Comparison of ENCODE assay signal across 18 cellular contexts in genomic region chr19:50312967-50313811, GRCh38. TPM values are rescaled to one million over a fixed set of nuclear protein-coding genes. Genes with fewer than 3 reads are reported as not detected.
DNase-seq lines count a peak whose midpoint lies in the region; ATAC-seq and TF ChIP-seq lines count a peak whose summit lies in the region.
"Had no signal": no experiment of that assay in that cellular context is flagged by ENCODE, and none has a peak within 500 bp of the region (broad histone marks: within the 10 kb centered on the region; RNA-seq: fewer than 3 reads in every experiment).

No MANE protein-coding gene starts in this region.

- H3K9me2 ChIP-seq in PC-3 (replicated peaks; ENCODE audit: low read length) = no peaks in the 10 kb centered on the region

- H3F3A ChIP-seq in PC-3 (ENCODE audit: low read length, unreplicated experiment) = no peaks in the 10 kb centered on the region

- no peak for ATAC-seq in heart right ventricle
- no peak for ATAC-seq in PC-3
- no peak for ATAC-seq in stimulated activated naive B cell treated with anti-CD40 and anti-IgM and Interleukin-4, amounts not matched to agents 10 μg/mL and 1 μg/mL and 100 μg/mL, for 72 hours (replicated peaks)
- ATAC-seq in foreskin keratinocyte = no peak

- WGBS in heart right ventricle, 2 donors = 7 to 10% methylated on average over 27 of the region's 27 CpGs

- peaks cover 9% of the 10 kb centered on the region for H3K4me1 ChIP-seq in left ventricle myocardium inferior
- H3K4me1 ChIP-seq in heart right ventricle = peaks cover 0 to 8% (median 0%) of the 10 kb centered on the region in 9 donors
- H3K4me1 ChIP-seq in PC-3 (ENCODE audit: insufficient read depth, low read length) = peaks cover 4% of the 10 kb centered on the region
- H3K4me1 ChIP-seq in iPS-18a (ENCODE audit: control insufficient read depth, low read depth, low read length) = peaks cover 9% of the 10 kb centered on the region
- H3K4me1 ChIP-seq in foreskin keratinocyte = no peaks in the 10 kb centered on the region
- H3K4me1 ChIP-seq in CD8-positive, alpha-beta memory T cell (ENCODE audit: insufficient read depth, low read length) = peaks cover 4% of the 10 kb centered on the region

- CTCF ChIA-PET in PC-3 (lab: Charles Lee) = interaction anchor here (0.6 to 0.8 kb wide), 3 partner anchors 16 to 148 kb away, joined by 3 to 7 read pairs (median 3); partner anchors contain the start of gene KCNC3
- CTCF ChIA-PET in CD8-positive, alpha-beta memory T cell (lab: Charles Lee) = no interaction called here

- H3K36me3 ChIP-seq in left ventricle myocardium inferior (no peaks in the 10 kb centered on the region), heart right ventricle (peaks cover 0 to 3% (median 0%) of the 10 kb centered on the region in 9 donors), PC-3 (ENCODE audit: low read depth, low read length) (peaks cover under 1% of the 10 kb centered on the region; the same call in 1 of the 2 replicates), iPS-18a (ENCODE audit: control insufficient read depth, low read depth, low read length) (no peaks in the 10 kb centered on the region)
- H3K36me3 ChIP-seq in CD8-positive, alpha-beta memory T cell (ENCODE audit: insufficient read depth, low read length) = no peaks in the 10 kb centered on the region

- no peak for DNase-seq in left ventricle myocardium inferior
- DNase-seq in heart right ventricle = no peak
- no peak for DNase-seq in PC-3
- DNase-seq in stimulated activated naive B cell treated with anti-CD40 and anti-IgM and Interleukin-4, amounts not matched to agents 10 μg/mL and 1 μg/mL and 100 μg/mL, for 72 hours = no peak
- DNase-seq in foreskin keratinocyte = no peak
- DNase-seq in CD8-positive, alpha-beta memory T cell = no peak
- DNase-seq in NCI-H69 (lab: John Stamatoyannopoulos, UW) = no peak
- DNase-seq: activated CD4-positive, alpha-beta T cell treated with anti-CD3 and anti-CD28 coated beads, Interleukin-2, amount 10 ng/mL, durations not matched to agents 24 days and 14 days; activated CD8-positive, alpha-beta memory T cell treated with anti-CD3 and anti-CD28 coated beads, Interleukin-2, amount 50 U/mL, for 48 hours; activated naive CD4-positive, alpha-beta T cell treated with anti-CD3 and anti-CD28 coated beads, Interleukin-2, amount 10 ng/mL, durations not matched to agents 7 days and 5 days; CD8-positive, alpha-beta T cell; GF-D8; stimulated activated CD4-positive, alpha-beta T cell treated with anti-CD3 and anti-CD28 coated beads, Interleukin-12 subunit alpha, Interleukin-12 subunit beta, amount 100 ng/mL, for 4 hours; stimulated activated naive CD4-positive, alpha-beta T cell treated with Interleukin-2 at 50 U/mL for 16 hours had no signal

- intact Hi-C loops in left ventricle myocardium inferior (cut with micrococcal nuclease) (no loop called here), heart right ventricle (cut with DNase I) (no loop called here), PC-3 (cut with micrococcal nuclease) (no loop called here)

- peaks cover 5 to 8% of the 10 kb centered on the region in 2 donors for H3K9me3 Mint-ChIP-seq in stimulated activated naive B cell treated with anti-CD40 and anti-IgM and Interleukin-4, amounts not matched to agents 10 μg/mL and 1 μg/mL and 100 μg/mL, for 72 hours
- H3K9me3 Mint-ChIP-seq in CD8-positive, alpha-beta memory T cell = peaks cover 0 to 3% (median 0%) of the 10 kb centered on the region in 5 donors
- H3K9me3 Mint-ChIP-seq: activated CD4-positive, alpha-beta T cell treated with anti-CD3 and anti-CD28 coated beads, Interleukin-2, amount 10 ng/mL, durations not matched to agents 24 days and 14 days; activated naive CD4-positive, alpha-beta T cell treated with anti-CD3 and anti-CD28 coated beads, Interleukin-2, amount 10 ng/mL, durations not matched to agents 7 days and 5 days; CD8-positive, alpha-beta T cell had no signal

- H4K20me1 ChIP-seq in PC-3 (ENCODE audit: low read length) = no peaks in the 10 kb centered on the region

- H3K4me3 ChIP-seq in left ventricle myocardium inferior (peak overlapping the region; percentile 36), heart right ventricle (peak overlapping the region in 3 of 10 donors; percentile 18 to 30 (median 26)), PC-3 (ENCODE audit: low read length) (peak overlapping the region; percentile 63; the same call in 1 of the 2 replicates), iPS-18a (ENCODE audit: low read length) (peak overlapping the region; percentile 61)
- H3K4me3 ChIP-seq in CD8-positive, alpha-beta memory T cell (ENCODE audit: low read length) = no peak overlapping the region
- H3K4me3 ChIP-seq: GM23248, mucosa of descending colon had no signal

- no peak for TF ChIP-seq CTCF in left ventricle myocardium inferior (IDR thresholded peaks at IDR 0.05; ENCODE audit: borderline replicate concordance)
- TF ChIP-seq CTCF in heart right ventricle (IDR thresholded peaks at IDR 0.05) = no peak
- no peak for TF ChIP-seq CTCF in PC-3 (conservative IDR thresholded peaks at IDR 0.05; ENCODE audit: low read depth, low read length)
- TF ChIP-seq CTCF in foreskin keratinocyte (conservative IDR thresholded peaks at IDR 0.05) = no peak

- H3K9me3 ChIP-seq in left ventricle myocardium inferior (replicated peaks) (no peaks in the 10 kb centered on the region), heart right ventricle (peaks cover 0 to 4% (median 0%) of the 10 kb centered on the region in 11 donors), PC-3 (ENCODE audit: low read length) (no peaks in the 10 kb centered on the region), iPS-18a (ENCODE audit: control insufficient read depth, low read depth, low read length) (no peaks in the 10 kb centered on the region)
- no peaks in the 10 kb centered on the region for H3K9me3 ChIP-seq in CD8-positive, alpha-beta memory T cell (ENCODE audit: low read length)
- H3K9me3 ChIP-seq: mucosa of descending colon had no signal

- POLR2A ChIA-PET in PC-3 (lab: Charles Lee; ENCODE audit: unreplicated experiment) = no interaction called here
- POLR2A ChIA-PET in CD8-positive, alpha-beta memory T cell (lab: Charles Lee) = no interaction called here

- no peak overlapping the region for H2AFZ ChIP-seq in PC-3 (ENCODE audit: low read length)
- H2AFZ ChIP-seq: GM23248 had no signal

- H3K27me3 ChIP-seq in left ventricle myocardium inferior (ENCODE audit: low read depth) = peaks cover 85% of the 10 kb centered on the region
- peaks cover 0 to 83% (median 63%) of the 10 kb centered on the region in 7 donors for H3K27me3 ChIP-seq in heart right ventricle
- H3K27me3 ChIP-seq in PC-3 (ENCODE audit: low read length) = peaks cover 27% of the 10 kb centered on the region
- peaks cover 18% of the 10 kb centered on the region for H3K27me3 ChIP-seq in iPS-18a (ENCODE audit: control insufficient read depth, insufficient read depth, low read length)
- peaks cover 48% of the 10 kb centered on the region for H3K27me3 ChIP-seq in foreskin keratinocyte
- peaks cover 28% of the 10 kb centered on the region for H3K27me3 ChIP-seq in CD8-positive, alpha-beta memory T cell (ENCODE audit: insufficient read depth, low read length, poor library complexity, severe bottlenecking)

- H3K36me3 Mint-ChIP-seq in stimulated activated naive B cell treated with anti-CD40 and anti-IgM and Interleukin-4, amounts not matched to agents 10 μg/mL and 1 μg/mL and 100 μg/mL, for 72 hours = peaks cover 13 to 27% of the 10 kb centered on the region in 2 donors
- H3K36me3 Mint-ChIP-seq in CD8-positive, alpha-beta memory T cell = no peaks in the 10 kb centered on the region
- H3K36me3 Mint-ChIP-seq: activated naive CD4-positive, alpha-beta T cell treated with anti-CD3 and anti-CD28 coated beads, Interleukin-2, amount 10 ng/mL, durations not matched to agents 7 days and 5 days; CD8-positive, alpha-beta T cell had no signal

- peaks cover 66 to 70% of the 10 kb centered on the region in 2 donors for H3K27me3 Mint-ChIP-seq in stimulated activated naive B cell treated with anti-CD40 and anti-IgM and Interleukin-4, amounts not matched to agents 10 μg/mL and 1 μg/mL and 100 μg/mL, for 72 hours
- peaks cover 54 to 76% of the 10 kb centered on the region in 2 donors for H3K27me3 Mint-ChIP-seq in CD8-positive, alpha-beta memory T cell

- peaks cover 27 to 32% of the 10 kb centered on the region in 2 donors for H3K4me1 Mint-ChIP-seq in stimulated activated naive B cell treated with anti-CD40 and anti-IgM and Interleukin-4, amounts not matched to agents 10 μg/mL and 1 μg/mL and 100 μg/mL, for 72 hours
- peaks cover 4 to 13% (median 8%) of the 10 kb centered on the region in 3 donors for H3K4me1 Mint-ChIP-seq in CD8-positive, alpha-beta memory T cell

- TSS peak; percentile 35 for BruUV-seq in PC-3 (replicated peaks; lab: Mats Ljungman, UMichigan)

- H3K9ac ChIP-seq in PC-3 (ENCODE audit: low read length) (no peak overlapping the region), iPS-18a (ENCODE audit: low read length) (peak overlapping the region; percentile 24)
- H3K9ac ChIP-seq: GM23248 had no signal

- H3K4me3 Mint-ChIP-seq in stimulated activated naive B cell treated with anti-CD40 and anti-IgM and Interleukin-4, amounts not matched to agents 10 μg/mL and 1 μg/mL and 100 μg/mL, for 72 hours = peak overlapping the region; percentile 4 to 23
- H3K4me3 Mint-ChIP-seq in CD8-positive, alpha-beta memory T cell = peak overlapping the region in 1 of 7 donors; percentile 80
- H3K4me3 Mint-ChIP-seq: activated CD4-positive, alpha-beta T cell treated with anti-CD3 and anti-CD28 coated beads, Interleukin-2, amount 10 ng/mL, durations not matched to agents 24 days and 14 days; activated naive CD4-positive, alpha-beta T cell treated with anti-CD3 and anti-CD28 coated beads, Interleukin-2, amount 10 ng/mL, durations not matched to agents 7 days and 5 days; CD8-positive, alpha-beta T cell had no signal

- peak overlapping the region; percentile 77 for H3K4me2 ChIP-seq in PC-3 (ENCODE audit: low read length)

- peak overlapping the region; percentile 66 for H3K27ac Mint-ChIP-seq in stimulated activated naive B cell treated with anti-CD40 and anti-IgM and Interleukin-4, amounts not matched to agents 10 μg/mL and 1 μg/mL and 100 μg/mL, for 72 hours
- H3K27ac Mint-ChIP-seq in CD8-positive, alpha-beta memory T cell = peak overlapping the region in 1 of 8 donors; percentile 58
- H3K27ac Mint-ChIP-seq: activated CD4-positive, alpha-beta T cell treated with anti-CD3 and anti-CD28 coated beads, Interleukin-2, amount 10 ng/mL, durations not matched to agents 24 days and 14 days; activated naive CD4-positive, alpha-beta T cell treated with anti-CD3 and anti-CD28 coated beads, Interleukin-2, amount 10 ng/mL, durations not matched to agents 7 days and 5 days; CD8-positive, alpha-beta T cell had no signal

- no peaks in the 10 kb centered on the region for H3K79me2 ChIP-seq in PC-3 (ENCODE audit: low read length)

- H3K27ac ChIP-seq in left ventricle myocardium inferior (replicated peaks) = no peak overlapping the region
- no peak overlapping the region for H3K27ac ChIP-seq in heart right ventricle
- no peak overlapping the region for H3K27ac ChIP-seq in PC-3 (ENCODE audit: low read length)
- H3K27ac ChIP-seq in iPS-18a (ENCODE audit: low read length) = no peak overlapping the region
- no peak overlapping the region for H3K27ac ChIP-seq in foreskin keratinocyte
- H3K27ac ChIP-seq in CD8-positive, alpha-beta memory T cell (ENCODE audit: low read depth, low read length) = no peak overlapping the region
- H3K27ac ChIP-seq: GM23248 had no signal

RNA-seq across cellular contexts. Expression of gene KCNC3, which starts 16.0 kb away (rescaled TPM):
- 2.6 TPM for total RNA-seq in left ventricle myocardium inferior
- 1 to 10 TPM; 1.4 to 4.0 (median 2.4) TPM for total RNA-seq in heart right ventricle
- 1 to 10 TPM in 1 of 2 donors, under 1 TPM in 1; 0.88 to 1.1 TPM for polyA plus RNA-seq in heart right ventricle
- total RNA-seq in PC-3 (2014; rRNA removed) = 3.1 and 3.6 TPM in 2 replicates
- total RNA-seq in foreskin keratinocyte = not detected in 2 replicates
- not detected in 2 replicates for polyA plus RNA-seq in foreskin keratinocyte
- total RNA-seq in CD8-positive, alpha-beta memory T cell = under 1 TPM; 0.68 to 0.73 TPM
- polyA plus RNA-seq in CD8-positive, alpha-beta memory T cell = not detected

RNA-seq across cellular contexts. Expression of gene NAPSA, which starts 52.2 kb away (rescaled TPM):
- 0.05 TPM for total RNA-seq in left ventricle myocardium inferior
- under 1 TPM in 2 of 10 donors, not detected in 8; 0.22 to 0.56 TPM for total RNA-seq in heart right ventricle
- 1 to 10 TPM in 1 of 2 donors, under 1 TPM in 1; 0.25 to 1.1 TPM for polyA plus RNA-seq in heart right ventricle
- 1.2 and 3.0 TPM in 2 replicates for total RNA-seq in PC-3 (2014; rRNA removed)
- 0.41 and 0.53 TPM in 2 replicates for total RNA-seq in foreskin keratinocyte
- 0.62 and 0.82 TPM in 2 replicates for polyA plus RNA-seq in foreskin keratinocyte
- total RNA-seq in CD8-positive, alpha-beta memory T cell = 10 to 100 TPM; 19.7 to 22.5 TPM
- 1.6 TPM for polyA plus RNA-seq in CD8-positive, alpha-beta memory T cell
- total RNA-seq: dermis blood vessel endothelial cell had no signal
